11 cellular contexts compared by ENCODE assay signal in genomic region chr4:147578057-147578476, GRCh38. TPM values are rescaled to one million over a fixed set of nuclear protein-coding genes. Genes with fewer than 3 reads are reported as not detected.
DNase-seq lines count a peak whose midpoint lies in the region; ATAC-seq and TF ChIP-seq lines count a peak whose summit lies in the region.
"Had no signal": no experiment of that assay in that cellular context is flagged by ENCODE, and none has a peak within 500 bp of the region (broad histone marks: within the 10 kb centered on the region; RNA-seq: fewer than 3 reads in every experiment).

No MANE protein-coding gene starts in this region.

- ATAC-seq in SK-N-SH treated with all-trans-retinoic acid at 6 μM for 48 hours (peak; percentile 99), HG03175 (IDR thresholded peaks at IDR 0.05; ENCODE audit: unreplicated experiment) (no peak), HG02610 (IDR thresholded peaks at IDR 0.05; ENCODE audit: unreplicated experiment) (no peak)

- no peaks in the 10 kb centered on the region for H3K27me3 ChIP-seq in uterus
- H3K27me3 ChIP-seq in H7 (ENCODE audit: control insufficient read depth, insufficient read depth, low read length), result no peaks in the 10 kb centered on the region

- H3K36me3 ChIP-seq in uterus, result no peaks in the 10 kb centered on the region
- no peaks in the 10 kb centered on the region for H3K36me3 ChIP-seq in H7 (replicated peaks; ENCODE audit: control insufficient read depth, insufficient read depth, low read length)

- DNase-seq in DMS 273 (lab: John Stamatoyannopoulos, UW; ENCODE audit: unreplicated experiment), result peak; percentile 3
- no peak for DNase-seq in DMS 273 treated with DMSO at 0.1 percent for 48 hours (lab: John Stamatoyannopoulos, UW)
- peak; percentile 72 for DNase-seq in fibroblast of villous mesenchyme (ENCODE audit: low read depth)
- peak; percentile 20 to 34 for DNase-seq in uterus
- no peak for DNase-seq in H7
- DNase-seq: naive B cell, NCI-H524 treated with DMSO at 0.1 percent for 48 hours had no signal

- no peak overlapping the region for H3K27ac ChIP-seq in uterus
- H3K27ac ChIP-seq: 22Rv1 had no signal

- no peak overlapping the region for H3K4me3 ChIP-seq in fibroblast of villous mesenchyme (ENCODE audit: low read depth, low read length)
- no peak overlapping the region for H3K4me3 ChIP-seq in uterus
- no peak overlapping the region for H3K4me3 ChIP-seq in H7 (ENCODE audit: insufficient read depth, low read depth, low read length)

- TF ChIP-seq POLR2A in uterus (IDR thresholded peaks at IDR 0.05), result no peak

- no peaks in the 10 kb centered on the region for H3K4me1 ChIP-seq in uterus

- TF ChIP-seq CTCF in fibroblast of villous mesenchyme (IDR thresholded peaks at IDR 0.05; ENCODE audit: insufficient read depth, low read depth, low read length), result no peak
- no peak for TF ChIP-seq CTCF in uterus (IDR thresholded peaks at IDR 0.05)

- no peaks in the 10 kb centered on the region for H3K9me3 ChIP-seq in uterus

- intact Hi-C loops in uterus (cut with DNase I; ENCODE audit: low total_unique reads), result no loop called here

TF ChIP-seq in SK-N-SH treated with all-trans-retinoic acid at 6 μM for 48 hours, 23 proteins besides CTCF, POLR2A, EP300 and RAD21:
- no peak for TF ChIP-seq ZNF565 (CRISPR knock-in tag; conservative IDR thresholded peaks at IDR 0.05; ENCODE audit: low read depth)
TF ChIP-seq in SK-N-SH treated with all-trans-retinoic acid at 6 μM for 48 hours: peak in this region for 0.

RNA-seq across cellular contexts. Expression of gene TMEM184C, which starts 39.1 kb away (rescaled TPM):
- total RNA-seq in fibroblast of villous mesenchyme, result 27.7 and 44.9 TPM in 2 replicates
- 10 to 100 TPM; 14.7 to 73.3 (median 51.3) TPM for total RNA-seq in uterus
- 24.9 and 34.3 TPM in 2 replicates for total RNA-seq in H7 (2014; rRNA removed; shearing (Covaris generic))

Comparison
In these comparisons a context has a peak if more than half of its experiments do, and no peak if none do; other contexts are left out.
1. DNase-seq: peak in DMS 273 (single experiment), fibroblast of villous mesenchyme (single experiment) and uterus (2 of 2); none in DMS 273 treated with DMSO at 0.1 percent for 48 hours (single experiment) and H7 (single experiment).